ENCODE assay signal across 9 cellular contexts in the genomic region with DNA sequence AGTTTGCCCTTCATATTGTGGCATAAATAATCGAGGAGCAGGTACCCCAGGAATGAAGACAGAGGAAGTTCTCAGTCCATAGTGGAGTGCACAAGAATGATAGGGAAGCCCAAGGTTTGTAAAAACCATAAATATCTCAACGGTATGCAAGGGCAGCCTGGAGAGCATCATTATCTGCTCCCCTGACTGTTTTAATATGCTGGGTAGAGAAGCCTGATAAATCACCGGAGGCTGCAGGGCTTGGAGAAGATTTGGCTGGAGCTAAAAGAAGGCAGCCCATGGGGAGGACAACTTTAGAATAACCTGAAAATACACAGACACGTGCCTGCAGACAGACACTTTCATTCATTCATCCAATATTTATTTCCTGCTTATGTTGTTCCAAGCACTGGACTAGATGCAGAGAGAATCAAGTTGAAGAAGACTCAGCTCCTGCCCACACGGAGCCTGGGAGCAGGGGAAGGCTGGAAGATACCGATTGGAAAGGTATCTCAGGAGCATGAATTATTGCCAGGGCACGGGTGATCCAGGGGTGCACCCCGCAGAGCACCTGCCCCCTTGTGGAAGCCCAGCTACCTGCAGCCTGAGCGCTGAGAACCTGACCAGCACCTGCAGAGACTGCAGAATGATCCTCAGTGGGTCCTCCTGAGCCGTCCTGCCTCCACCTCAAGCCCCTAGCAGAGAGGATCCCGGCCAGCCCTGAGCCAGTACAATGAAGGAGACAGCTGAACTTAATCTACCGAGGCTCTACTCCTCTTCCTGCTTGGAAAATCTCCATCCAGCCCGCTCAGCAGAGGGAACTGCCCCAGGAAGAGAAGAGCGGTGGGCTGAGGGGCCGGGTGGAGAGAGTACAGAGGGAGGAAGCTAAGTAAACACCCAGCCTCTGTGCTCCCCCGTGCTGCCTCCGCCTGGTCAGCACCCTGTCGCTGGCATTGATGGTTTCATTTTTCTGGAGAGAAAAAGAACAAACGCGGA.
DNase-seq lines count a peak whose midpoint lies in the region; ATAC-seq, FAIRE-seq and TF ChIP-seq lines count a peak whose summit lies in the region.
"Had no signal": no experiment of that assay in that cellular context is flagged by ENCODE, and none has a peak within 500 bp of the region (broad histone marks: within the 10 kb centered on the region; RNA-seq: fewer than 3 reads in every experiment).

No MANE protein-coding gene starts in this region.

- no peak for TF ChIP-seq EP300 in GM12878 (IDR thresholded peaks at IDR 0.05; ENCODE audit: borderline replicate concordance in 1 of 2, control insufficient read depth in 1 of 2, low read depth in 2 of 2, low read length in 2 of 2)

- H3K79me2 ChIP-seq in Karpas-422 (ENCODE audit: low read length) (no peaks in the 10 kb centered on the region), GM12878 (ENCODE audit: control insufficient read depth, insufficient read depth, low read length) (no peaks in the 10 kb centered on the region)

- no peaks in the 10 kb centered on the region for H3K27me3 ChIP-seq in Karpas-422 (ENCODE audit: low read length)
- H3K27me3 ChIP-seq in GM12878 (replicated peaks in 1 of 2; ENCODE audit: control insufficient read depth in 2 of 2, insufficient read depth in 2 of 2, low read length in 1 of 2): no peaks in the 10 kb centered on the region; a peak in 1 of 4 replicates

- BruUV-seq in GM12878 (replicated peaks; lab: Mats Ljungman, UMichigan): no TSS peak

- intact Hi-C loops in GM12878 (cut with micrococcal nuclease; ENCODE audit: unreplicated experiment): loop anchor here (10.0 kb wide), 1 partner anchor 176 kb away; no protein-coding TSS in a partner anchor
- intact Hi-C loops in left colon (cut with DNase I, micrococcal nuclease): no loop called here

- H3K9me3 ChIP-seq in Karpas-422 (ENCODE audit: low read length): no peaks in the 10 kb centered on the region
- no peaks in the 10 kb centered on the region for H3K9me3 ChIP-seq in GM12878 (replicated peaks; ENCODE audit: control insufficient read depth, insufficient read depth, low read length)

- ATAC-seq in GM12878 (peak; percentile 96), left colon (peak; percentile 98)

- H3K4me1 ChIP-seq in Karpas-422 (ENCODE audit: low read length) (no peaks in the 10 kb centered on the region), GM12878 (ENCODE audit: control insufficient read depth, insufficient read depth, low read length) (no peaks in the 10 kb centered on the region)

- H4K20me1 ChIP-seq in Karpas-422 (ENCODE audit: insufficient read depth, low read depth, low read length): no peaks in the 10 kb centered on the region
- H4K20me1 ChIP-seq in GM12878 (ENCODE audit: control insufficient read depth, insufficient read depth): no peaks in the 10 kb centered on the region

- H3K36me3 ChIP-seq in Karpas-422 (ENCODE audit: insufficient read depth, low read length) (no peaks in the 10 kb centered on the region), GM12878 (ENCODE audit: control insufficient read depth in 2 of 2, insufficient read depth in 2 of 2, low read length in 1 of 2) (no peaks in the 10 kb centered on the region)

- SMC1A ChIA-PET in GM12878 (lab: Charles Lee; ENCODE audit: uncharacterized antibody, unreplicated experiment): no interaction called here

- H3K27ac ChIP-seq in Karpas-422 (ENCODE audit: low read length): no peak overlapping the region
- no peak overlapping the region for H3K27ac ChIP-seq in GM12878 (ENCODE audit: control insufficient read depth, insufficient read depth)
- H3K27ac ChIP-seq: epithelial cell of prostate had no signal

- TF ChIP-seq RAD21 in GM12878 (IDR thresholded peaks at IDR 0.05; ENCODE audit: insufficient read depth, low read depth, low read length): peak; percentile 41

- no peak for TF ChIP-seq POLR2A in GM12878 (IDR thresholded peaks at IDR 0.05; ENCODE audit: low read depth, low read length)

- POLR2A ChIA-PET in GM12878 (lab: Charles Lee): no interaction called here

- no peak overlapping the region for H3K4me2 ChIP-seq in Karpas-422 (ENCODE audit: low read depth, low read length, poor library complexity, severe bottlenecking)
- H3K4me2 ChIP-seq in GM12878 (ENCODE audit: control insufficient read depth, insufficient read depth): no peak overlapping the region

- in situ Hi-C loops in GM12878 (cut with MboI): no loop called here

- H3K4me3 ChIP-seq in Karpas-422 (ENCODE audit: low read length) (no peak overlapping the region), GM12878 (no peak overlapping the region)

- H2AFZ ChIP-seq in Karpas-422 (ENCODE audit: low read length) (no peak overlapping the region), GM12878 (ENCODE audit: control insufficient read depth, low read depth, low read length) (no peak overlapping the region)

- WGBS in GM12878 (ENCODE audit: insufficient coverage, insufficient replicate concordance, low lambda C conversion rate, missing lambda C conversion rate): 19% methylated on average over 20 of the region's 20 CpGs

- TF ChIP-seq CTCF in GM12878 (IDR thresholded peaks at IDR 0.05 in 2 of 3, conservative IDR thresholded peaks at IDR 0.05 in 1 of 3; ENCODE audit: control insufficient read depth in 2 of 3, extremely low read depth in 1 of 3, insufficient read depth in 1 of 3, low read depth in 3 of 3, low read length in 3 of 3): peak; percentile 80 to 86 (median 82)

- H3K9ac ChIP-seq in Karpas-422 (ENCODE audit: low read length) (no peak overlapping the region), GM12878 (ENCODE audit: control insufficient read depth, insufficient read depth, low read length) (no peak overlapping the region)

- CTCF ChIA-PET in GM12878 (lab: Yijun Ruan, JAX): interaction anchor here (1.0 to 1.2 kb wide), 4 partner anchors 11 to 569 kb away, joined by 3 to 4 read pairs (median 3); no protein-coding TSS in a partner anchor

- H3K9me2 ChIP-seq in Karpas-422 (replicated peaks; ENCODE audit: insufficient read depth, low read length): no peaks in the 10 kb centered on the region

- peak; percentile 18 for FAIRE-seq in GM12878 (lab: Jason Lieb, UNC)

- RAD21 ChIA-PET in GM12878 (lab: Charles Lee; ENCODE audit: unreplicated experiment): no interaction called here

- DNase-seq in activated gamma-delta T cell treated with Interleukin-2 at 50 U/mL for 16 hours (peak; percentile 67), activated gamma-delta T cell (lab: John Stamatoyannopoulos, UW) (no peak), Karpas-422 (peak; percentile 82), T-helper 9 cell (peak; percentile 49), GM12878 (ENCODE audit: low read depth, low spot score) (no peak), left colon (peak; percentile 57 to 81), hippocampal formation (lab: John Stamatoyannopoulos, UW) (no peak)
- peak; percentile 27 for DNase-seq in stimulated activated CD8-positive, alpha-beta memory T cell treated with anti-CD3 and anti-CD28 coated beads, Interleukin-15, amount 100 ng/mL, for 1 hour (ENCODE audit: low read depth)

TF ChIP-seq in GM12878, 131 proteins besides CTCF, POLR2A, EP300 and RAD21:
- TF ChIP-seq, protein P1, sequence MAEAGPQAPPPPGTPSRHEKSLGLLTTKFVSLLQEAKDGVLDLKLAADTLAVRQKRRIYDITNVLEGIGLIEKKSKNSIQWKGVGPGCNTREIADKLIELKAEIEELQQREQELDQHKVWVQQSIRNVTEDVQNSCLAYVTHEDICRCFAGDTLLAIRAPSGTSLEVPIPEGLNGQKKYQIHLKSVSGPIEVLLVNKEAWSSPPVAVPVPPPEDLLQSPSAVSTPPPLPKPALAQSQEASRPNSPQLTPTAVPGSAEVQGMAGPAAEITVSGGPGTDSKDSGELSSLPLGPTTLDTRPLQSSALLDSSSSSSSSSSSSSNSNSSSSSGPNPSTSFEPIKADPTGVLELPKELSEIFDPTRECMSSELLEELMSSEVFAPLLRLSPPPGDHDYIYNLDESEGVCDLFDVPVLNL (IDR thresholded peaks at IDR 0.05; ENCODE audit: low read depth, low read length): no peak
- peak; percentile 69 for TF ChIP-seq SMC3 (IDR thresholded peaks at IDR 0.05; ENCODE audit: borderline replicate concordance, low read length)
- no peak for TF ChIP-seq PAX8 (IDR thresholded peaks at IDR 0.05)
- TF ChIP-seq YY1 (IDR thresholded peaks at IDR 0.05; ENCODE audit: low read depth, low read length): 0 out of 2 replicates have a peak, but pooled peaks have one; percentile 27

Comparison
In these comparisons a context has a peak if more than half of its experiments do, and no peak if none do; other contexts are left out.
1. DNase-seq: peak in activated gamma-delta T cell treated with Interleukin-2 at 50 U/mL for 16 hours (single experiment), Karpas-422 (single experiment), T-helper 9 cell (single experiment), left colon (2 of 2) and stimulated activated CD8-positive, alpha-beta memory T cell treated with anti-CD3 and anti-CD28 coated beads, Interleukin-15, amount 100 ng/mL, for 1 hour (single experiment); none in activated gamma-delta T cell (single experiment), GM12878 (single experiment) and hippocampal formation (0 of 2).